Comparison of ENCODE assay signal across 8 cellular contexts in the genomic region with DNA sequence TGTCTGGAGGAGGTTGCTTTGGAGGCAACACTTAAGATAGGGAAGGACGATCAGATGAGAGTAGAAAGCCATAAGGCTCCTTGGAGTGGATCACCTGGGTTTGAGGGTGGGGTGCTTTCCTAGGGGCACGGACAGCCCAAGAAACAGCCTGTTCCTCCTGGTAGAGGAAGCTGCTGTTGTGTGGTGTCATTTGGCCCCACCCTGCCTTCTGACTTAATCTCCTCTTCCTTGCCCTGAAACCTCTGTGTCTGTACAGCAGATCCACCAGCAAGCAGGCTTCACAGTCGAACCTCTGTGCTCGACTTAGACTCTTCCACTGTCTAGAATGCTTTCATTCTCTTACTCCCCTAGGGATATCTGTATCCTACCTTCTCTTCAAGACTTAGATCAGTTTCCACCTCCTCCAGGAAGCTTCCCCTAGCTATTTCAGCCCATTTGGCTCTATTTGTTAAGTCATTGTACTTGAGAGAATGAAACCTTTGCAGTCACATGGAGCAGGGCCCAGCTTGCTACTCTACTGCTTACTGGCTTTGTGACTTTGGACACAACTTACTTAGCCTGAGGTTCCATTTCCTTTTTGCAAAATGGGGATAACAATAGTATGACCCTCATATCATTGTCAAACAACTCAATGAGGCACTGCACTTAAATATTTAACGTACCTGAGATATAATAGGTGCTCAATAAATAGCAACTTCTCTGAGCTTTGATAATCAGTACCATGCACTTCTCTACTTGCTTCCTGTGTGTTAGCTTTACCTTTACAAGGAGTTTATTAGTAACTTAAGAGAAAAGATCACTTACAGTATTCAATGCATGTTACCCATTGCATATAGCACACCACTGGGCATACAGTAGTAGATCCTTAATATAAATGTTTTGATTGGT. TPM values are rescaled to one million over a fixed set of nuclear protein-coding genes. Genes with fewer than 3 reads are reported as not detected.
A peak's percentile ranks its signal among the peaks of the same experiment; 100 is the strongest.
DNase-seq lines count a peak whose midpoint lies in the region; ATAC-seq, FAIRE-seq and TF ChIP-seq lines count a peak whose summit lies in the region.

No MANE protein-coding gene starts in this region.

- H3K27me3 ChIP-seq in K562 (ENCODE audit: control insufficient read depth in 2 of 2, insufficient read depth in 2 of 2, low read length in 2 of 2), result no peaks in the 10 kb centered on the region

- CTCF ChIA-PET in K562 (lab: Yijun Ruan, JAX; ENCODE audit: low intra/inter-chr PET ratio), result no interaction called here

- H3K9me1 ChIP-seq in K562 (ENCODE audit: control insufficient read depth, insufficient read depth, low read length), result no peaks in the 10 kb centered on the region

- TF ChIP-seq CTCF in GM12865 (IDR thresholded peaks at IDR 0.05; ENCODE audit: insufficient read depth, low read depth, low read length, missing control alignments), result no peak
- TF ChIP-seq CTCF in K562 (IDR thresholded peaks at IDR 0.05 in 2 of 3, conservative IDR thresholded peaks at IDR 0.05 in 1 of 3; ENCODE audit: insufficient read depth in 2 of 3, low read depth in 1 of 3, low read length in 3 of 3), result no peak
- TF ChIP-seq CTCF in natural killer cell (IDR thresholded peaks at IDR 0.05), result no peak

- peak overlapping the region; percentile 96 for H3K4me3 Mint-ChIP-seq in natural killer cell

- peak; percentile 95 for FAIRE-seq in K562 (lab: Jason Lieb, UNC)

- H3K36me3 ChIP-seq in K562 (ENCODE audit: control insufficient read depth, insufficient read depth, low read length), result no peaks in the 10 kb centered on the region

- H3K27ac Mint-ChIP-seq in natural killer cell, result peak overlapping the region in 1 of 2 donors; percentile 86

- peaks cover 33 to 42% of the 10 kb centered on the region in 2 experiments; a peak in 4 of 5 replicates for H3K4me1 ChIP-seq in K562 (replicated peaks in 1 of 2; ENCODE audit: control insufficient read depth in 2 of 2, insufficient read depth in 2 of 2, low read length in 2 of 2)

- BruUV-seq in K562 (replicated peaks; lab: Mats Ljungman, UMichigan), result no TSS peak

- peak; percentile 67; the same call in 1 of the 2 replicates for TF ChIP-seq POLR2A in K562 (conservative IDR thresholded peaks at IDR 0.05)

- in situ Hi-C loops in K562 (cut with MboI), result no loop called here

- intact Hi-C loops in K562 (cut with micrococcal nuclease), result no loop called here
- intact Hi-C loops in natural killer cell (cut with micrococcal nuclease), result loop anchor here (5.0 kb wide), 1 partner anchor 285 kb away; the partner anchor contains the start of gene DUSP5

- peaks cover 42 to 51% of the 10 kb centered on the region in 2 donors for H3K4me1 Mint-ChIP-seq in natural killer cell

- H3K27me3 Mint-ChIP-seq in natural killer cell (ENCODE audit: low read depth in 2 of 2), result peaks cover 58 to 71% of the 10 kb centered on the region in 2 donors

- H3K9ac ChIP-seq in K562 (ENCODE audit: insufficient read depth in 1 of 2, low read depth in 2 of 2, low read length in 2 of 2), result peak overlapping the region; percentile 63 to 86; a peak in 3 of 4 replicates

- POLR2A ChIA-PET in K562 (lab: Yijun Ruan, JAX), result interaction anchor here (1.1 to 4.4 kb wide), 3 partner anchors 8 to 155 kb away, joined by 3 to 61 read pairs (median 4); no protein-coding TSS in a partner anchor

- no peaks in the 10 kb centered on the region for H3K9me3 ChIP-seq in K562 (replicated peaks; ENCODE audit: control insufficient read depth, insufficient read depth, low read depth, low read length)

- 13% methylated on average over 5 of the region's 5 CpGs for WGBS in K562 (ENCODE audit: insufficient coverage, low coverage, missing lambda C conversion rate)

- peak overlapping the region; percentile 71 for H3K4me3 ChIP-seq in GM12865 (ENCODE audit: low read depth, low read length)
- H3K4me3 ChIP-seq in K562, result peak overlapping the region; percentile 59; the same call in 1 of the 2 replicates

- no peak for TF ChIP-seq RAD21 in K562 (CRISPR knock-in tag; conservative IDR thresholded peaks at IDR 0.05 in 1 of 2, IDR thresholded peaks at IDR 0.05 in 1 of 2)

- no peaks in the 10 kb centered on the region for H3K36me3 Mint-ChIP-seq in natural killer cell

- no peaks in the 10 kb centered on the region for H3K9me3 Mint-ChIP-seq in natural killer cell

- H3K79me2 ChIP-seq in K562 (ENCODE audit: control insufficient read depth, insufficient read depth, low read length), result peaks cover 73% of the 10 kb centered on the region

- H2AFZ ChIP-seq in K562 (ENCODE audit: low read depth, low read length), result peak overlapping the region; percentile 79

- no peaks in the 10 kb centered on the region for H4K20me1 ChIP-seq in K562 (replicated peaks; ENCODE audit: control insufficient read depth, insufficient read depth, low read length)

- peak overlapping the region; percentile 88 for H3K27ac ChIP-seq in K562 (ENCODE audit: extremely low read depth, low read depth, low read length)

- peak overlapping the region; percentile 82 for H3K4me2 ChIP-seq in K562 (ENCODE audit: insufficient read depth, low read length)

- TF ChIP-seq EP300 in K562 (IDR thresholded peaks at IDR 0.05; ENCODE audit: low read length), result no peak

- ATAC-seq in K562, result peak; percentile 56
- no peak for ATAC-seq in natural killer cell
- ATAC-seq in HG03571 (IDR thresholded peaks at IDR 0.05; ENCODE audit: unreplicated experiment), result no peak
- ATAC-seq in HG02763 (IDR thresholded peaks at IDR 0.05; ENCODE audit: unreplicated experiment), result no peak
- ATAC-seq in GM19452 (IDR thresholded peaks at IDR 0.05; ENCODE audit: unreplicated experiment), result no peak

- DNase-seq in GM12865 (ENCODE audit: low read depth), result peak; percentile 55
- peak; percentile 80 for DNase-seq in OCI-M1 (lab: John Stamatoyannopoulos, UW)
- DNase-seq in K562 (ENCODE audit: extremely low read depth in 1 of 4, low spot score in 3 of 4), result peak; percentile 15 to 73 (median 40)
- DNase-seq in natural killer cell, result no peak
- DNase-seq in COR-L47 (lab: John Stamatoyannopoulos, UW), result no peak

TF ChIP-seq in K562, 482 proteins besides CTCF, POLR2A, EP300 and RAD21 (continues in another document):
- TF ChIP-seq ZFX (CRISPR knock-in tag; IDR thresholded peaks at IDR 0.05), result peak; percentile 30; the same call in 1 of the 2 replicates
- peak in 1 of 2 experiments; percentile 41; a peak in 2 of 4 replicates for TF ChIP-seq MNT (conservative IDR thresholded peaks at IDR 0.05)
- 0 out of 2 replicates have a peak, but pooled peaks have one; percentile 28 for TF ChIP-seq LEF1 (IDR thresholded peaks at IDR 0.05)
- 0 out of 2 replicates have a peak, but pooled peaks have one; percentile 21 for TF ChIP-seq POLR2AphosphoS5 (IDR thresholded peaks at IDR 0.05; ENCODE audit: control insufficient read depth, insufficient read depth, low read depth, low read length)
- TF ChIP-seq SPI1 (IDR thresholded peaks at IDR 0.05; ENCODE audit: borderline replicate concordance, low read depth, low read length), result 0 out of 2 replicates have a peak, but pooled peaks have one; percentile 15
- TF ChIP-seq ZNF395 (CRISPR knock-in tag; IDR thresholded peaks at IDR 0.05), result no peak
- TF ChIP-seq MAFG (tag; conservative IDR thresholded peaks at IDR 0.05), result 0 out of 2 replicates have a peak, but pooled peaks have one; percentile 31
- TF ChIP-seq TAF1 (IDR thresholded peaks at IDR 0.05; ENCODE audit: control insufficient read depth, extremely low read depth, insufficient read depth, low read length, severe bottlenecking), result peak; percentile 50
- peak; percentile 18; the same call in 1 of the 2 replicates for TF ChIP-seq EHMT2 (IDR thresholded peaks at IDR 0.05)

RNA-seq across cellular contexts. Expression of gene MXI1, which starts 5.0 kb away (rescaled TPM):
- 6.0 and 16.1 TPM in 2 replicates for total RNA-seq in K562 (2011; cell fraction: chromatin; rRNA removed; ENCODE audit: low replicate concordance)
- 4.0 and 5.7 TPM in 2 replicates for total RNA-seq in K562 (2011; cell fraction: nucleolus; rRNA removed)
- total RNA-seq in K562 (2011; cell fraction: nucleoplasm; rRNA removed), result 9.7 and 17.9 TPM in 2 replicates
- 14.3 and 18.2 TPM in 2 replicates for total RNA-seq in K562 (2014; rRNA removed)
- 14.8 and 21.2 TPM in 2 replicates for total RNA-seq in K562 (2014; rRNA removed; fragmentation: Illumina TruSeq; extraction: Trizol)
- 8.0 and 9.1 TPM in 2 replicates for total RNA-seq in K562 (2015; rRNA removed; fragmentation: Illumina TruSeq; extraction: Trizol)
- total RNA-seq in K562 (2021), result 16.4 and 17.8 TPM in 2 replicates
- polyA plus RNA-seq in K562 (2011; rRNA removed), result 23.7 and 24.4 TPM in 2 replicates
- 10.5 and 13.2 TPM in 2 replicates for polyA plus RNA-seq in K562 (2011; cell fraction: cytosol; rRNA removed)
- polyA plus RNA-seq in K562 (2011; cell fraction: nucleus; rRNA removed), result 18.3 and 28.9 TPM in 2 replicates
- polyA plus RNA-seq in K562 (2012), result 12.3 and 13.1 TPM in 2 replicates
- 13.7 and 17.6 TPM in 2 replicates for polyA plus RNA-seq in K562 (2014; fragmentation: Illumina TruSeq; extraction: Trizol)
- 10 to 100 TPM; 11.4 to 15.8 TPM for polyA plus RNA-seq in K562 (2014; fragmentation: Nextera tagmentation; extraction: Ambion mirVana)
- polyA plus RNA-seq in K562 (2014; rRNA removed), result 12.9 and 13.4 TPM in 2 replicates
- polyA minus RNA-seq in K562 (2011; rRNA and poly(A)+ RNA removed), result 27.0 and 27.3 TPM in 2 replicates
- polyA minus RNA-seq in K562 (2011; cell fraction: cytosol; rRNA and poly(A)+ RNA removed), result 17.8 and 21.1 TPM in 2 replicates
- 5.9 and 12.3 TPM in 2 replicates for polyA minus RNA-seq in K562 (2011; cell fraction: nucleus; rRNA and poly(A)+ RNA removed)
- 10 to 100 TPM; 11.2 to 14.1 (median 13.6) TPM for total RNA-seq in natural killer cell

Comparison
In these comparisons a context has a peak if more than half of its experiments do, and no peak if none do; other contexts are left out.
1. DNase-seq: peak in GM12865 (single experiment), OCI-M1 (single experiment) and K562 (4 of 4); none in natural killer cell (single experiment) and COR-L47 (single experiment).